ENCODE assay signal across 37 cellular contexts in the genomic region with DNA sequence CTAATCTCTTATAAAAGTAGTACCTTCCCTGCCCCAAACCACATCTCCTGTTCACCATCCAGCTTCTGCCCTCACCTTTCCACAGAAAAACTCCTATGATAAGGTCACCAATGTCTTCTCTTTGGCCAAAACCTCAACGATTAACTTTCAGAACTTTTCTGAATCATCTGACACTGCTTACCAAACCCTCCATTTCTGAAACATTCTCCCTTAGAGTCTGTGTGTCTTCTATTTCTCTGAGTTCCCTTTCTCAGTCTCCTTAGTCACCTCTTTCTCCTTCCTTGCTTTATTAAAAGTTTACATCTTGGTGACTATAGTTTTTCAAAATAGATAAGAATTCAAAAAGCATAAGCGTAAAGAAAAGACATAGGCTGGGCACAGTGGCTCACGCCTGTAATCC.
"Had no signal": no experiment of that assay in that cellular context is flagged by ENCODE, and none has a peak within 500 bp of the region (broad histone marks: within the 10 kb centered on the region; RNA-seq: fewer than 3 reads in every experiment).

No MANE protein-coding gene starts in this region.

- H3K9me3 ChIP-seq: ascending aorta had no signal

- H3K4me1 Mint-ChIP-seq: central memory CD8-positive, alpha-beta T cell had no signal

- H3K4me3 ChIP-seq: ascending aorta, cardiac muscle cell had no signal

- H3K27me3 Mint-ChIP-seq: activated B cell treated with CpG ODN at 0.5 μM for 24 hours; activated CD8-positive, alpha-beta T cell treated with anti-CD3 and anti-CD28 coated beads for 36 hours; activated naive CD8-positive, alpha-beta T cell treated with anti-CD3 and anti-CD28 coated beads, Interleukin-2, amount 50 U/mL, for 24 hours had no signal

- H3K36me3 ChIP-seq: ascending aorta, cardiac muscle cell had no signal

- H3K27ac Mint-ChIP-seq: activated B cell treated with CpG ODN at 0.5 μM for 24 hours; activated CD4-positive, alpha-beta memory T cell treated with anti-CD3 and anti-CD28 coated beads for 36 hours; activated CD4-positive, alpha-beta T cell treated with anti-CD3 and anti-CD28 coated beads, Interleukin-2, amount 10 ng/mL, durations not matched to agents 24 days and 14 days; activated CD8-positive, alpha-beta T cell treated with anti-CD3 and anti-CD28 coated beads for 36 hours; activated naive CD4-positive, alpha-beta T cell treated with anti-CD3 and anti-CD28 coated beads, Interleukin-2, amount 10 ng/mL, durations not matched to agents 7 days and 5 days; activated naive CD4-positive, alpha-beta T cell treated with anti-CD3 and anti-CD28 coated beads, Interleukin-2, amount 50 U/mL, for 24 hours; activated naive CD8-positive, alpha-beta T cell; activated naive CD8-positive, alpha-beta T cell treated with anti-CD3 and anti-CD28 coated beads, Interleukin-2, amount 10 ng/mL, durations not matched to agents 7 days and 5 days; activated naive CD8-positive, alpha-beta T cell treated with anti-CD3 and anti-CD28 coated beads, Interleukin-2, amount 50 U/mL, for 24 hours; activated T-cell treated with anti-CD3 and anti-CD28 coated beads, Interleukin-2, amount 50 U/mL, for 72 hours; activated T-helper 1 cell treated with anti-CD3 and anti-CD28 coated beads, Interleukin-12 subunit alpha, Interleukin-12 subunit beta, Interleukin-2, Interleukin-4 antibody, amounts not matched to agents 30 ng/mL and 10 ng/mL and 1 ng/mL, durations not matched to agents 14 hours and 24 hours and 36 hours; activated T-helper 2 cell treated with anti-CD3 and anti-CD28 coated beads, Interferon-gamma antibody, Interleukin-2, Interleukin-4, amounts not matched to agents 10 μg/mL and 5 μg/mL and 100 μg/mL, durations not matched to agents 14 hours and 24 hours and 36 hours; brain; T-helper 1 cell treated with Interleukin-12 subunit alpha and Interleukin-12 subunit beta and Interleukin-4 antibody, amounts not matched to agents 30 μg/mL and 1 μg/mL, for 36 hours; T-helper 2 cell treated with Interferon-gamma antibody and Interleukin-4, amounts not matched to agents 5 μg/mL and 100 μg/mL, for 36 hours had no signal

- H3K4me3 Mint-ChIP-seq: activated B cell treated with CpG ODN at 0.5 μM for 24 hours; activated CD4-positive, alpha-beta memory T cell treated with anti-CD3 and anti-CD28 coated beads for 36 hours; activated CD4-positive, alpha-beta T cell treated with anti-CD3 and anti-CD28 coated beads, Interleukin-2, amount 10 ng/mL, durations not matched to agents 24 days and 14 days; activated CD8-positive, alpha-beta T cell treated with anti-CD3 and anti-CD28 coated beads for 36 hours; activated naive CD4-positive, alpha-beta T cell treated with anti-CD3 and anti-CD28 coated beads, Interleukin-2, amount 10 ng/mL, durations not matched to agents 7 days and 5 days; activated naive CD4-positive, alpha-beta T cell treated with anti-CD3 and anti-CD28 coated beads, Interleukin-2, amount 50 U/mL, for 24 hours; activated naive CD8-positive, alpha-beta T cell; activated naive CD8-positive, alpha-beta T cell treated with anti-CD3 and anti-CD28 coated beads, Interleukin-2, amount 10 ng/mL, durations not matched to agents 7 days and 5 days; activated naive CD8-positive, alpha-beta T cell treated with anti-CD3 and anti-CD28 coated beads, Interleukin-2, amount 50 U/mL, for 24 hours; activated T-cell treated with anti-CD3 and anti-CD28 coated beads, Interleukin-2, amount 50 U/mL, for 4 hours; activated T-cell treated with anti-CD3 and anti-CD28 coated beads, Interleukin-2, amount 50 U/mL, for 72 hours; activated T-helper 1 cell treated with anti-CD3 and anti-CD28 coated beads, Interleukin-12 subunit alpha, Interleukin-12 subunit beta, Interleukin-2, Interleukin-4 antibody, amounts not matched to agents 30 ng/mL and 10 ng/mL and 1 ng/mL, durations not matched to agents 14 hours and 24 hours and 36 hours; brain; central memory CD8-positive, alpha-beta T cell; T-helper 1 cell treated with Interleukin-12 subunit alpha and Interleukin-12 subunit beta and Interleukin-4 antibody, amounts not matched to agents 30 μg/mL and 1 μg/mL, for 36 hours; T-helper 2 cell treated with Interferon-gamma antibody and Interleukin-4, amounts not matched to agents 5 μg/mL and 100 μg/mL, for 36 hours had no signal

- H3K27me3 ChIP-seq: ascending aorta, cardiac muscle cell had no signal

- H3K36me3 Mint-ChIP-seq: activated CD4-positive, alpha-beta memory T cell treated with anti-CD3 and anti-CD28 coated beads for 36 hours; activated naive CD4-positive, alpha-beta T cell treated with anti-CD3 and anti-CD28 coated beads, Interleukin-2, amount 10 ng/mL, durations not matched to agents 7 days and 5 days; activated naive CD4-positive, alpha-beta T cell treated with anti-CD3 and anti-CD28 coated beads, Interleukin-2, amount 50 U/mL, for 24 hours; activated naive CD8-positive, alpha-beta T cell treated with anti-CD3 and anti-CD28 coated beads, Interleukin-2, amount 10 ng/mL, durations not matched to agents 7 days and 5 days; brain had no signal

- DNase-seq: activated B cell treated with CpG ODN at 0.5 μM for 24 hours; activated CD4-positive, alpha-beta memory T cell treated with anti-CD3 and anti-CD28 coated beads for 36 hours; activated CD4-positive, alpha-beta T cell treated with anti-CD3 and anti-CD28 coated beads for 4 hours; activated CD4-positive, alpha-beta T cell treated with anti-CD3 and anti-CD28 coated beads, Interleukin-2, amount 10 ng/mL, durations not matched to agents 24 days and 14 days; activated CD4-positive, alpha-beta T cell treated with anti-CD3 and anti-CD28 coated beads, Interleukin-2, amount 50 U/mL, for 1 hour; activated CD4-positive, alpha-beta T cell treated with anti-CD3 and anti-CD28 coated beads, Interleukin-2, amount 50 U/mL, for 4 hours; activated CD4-positive, CD25-positive, alpha-beta regulatory T cell treated with anti-CD3 and anti-CD28 coated beads, Interleukin-2, amount 50 U/mL, for 72 hours; activated CD8-positive, alpha-beta memory T cell treated with anti-CD3 and anti-CD28 coated beads, Interleukin-2, amount 50 U/mL, for 4 hours; activated CD8-positive, alpha-beta T cell treated with anti-CD3 and anti-CD28 coated beads for 36 hours; activated effector memory CD4-positive, alpha-beta T cell treated with Interleukin-2 at 50 U/mL for 16 hours; activated gamma-delta T cell; activated naive CD4-positive, alpha-beta T cell treated with anti-CD3 and anti-CD28 coated beads, Interleukin-2, amount 10 ng/mL, durations not matched to agents 7 days and 5 days; activated naive CD4-positive, alpha-beta T cell treated with Interleukin-2 at 50 U/mL for 16 hours; activated naive CD8-positive, alpha-beta T cell treated with anti-CD3 and anti-CD28 coated beads, Interleukin-2, amount 10 ng/mL, durations not matched to agents 7 days and 5 days; activated naive CD8-positive, alpha-beta T cell treated with anti-CD3 and anti-CD28 coated beads, Interleukin-2, amount 50 U/mL, for 24 hours; activated T-cell treated with anti-CD3 and anti-CD28 coated beads for 4 hours; activated T-cell treated with anti-CD3 and anti-CD28 coated beads, Interleukin-2, amount 50 U/mL, for 1 hour; activated T-cell treated with anti-CD3 and anti-CD28 coated beads, Interleukin-2, amount 50 U/mL, for 4 hours; activated T-cell treated with anti-CD3 and anti-CD28 coated beads, Interleukin-2, amount 50 U/mL, for 72 hours; amygdala; anterior cingulate cortex; caudate nucleus; cerebellar nuclear complex; T-helper 1 cell; T-helper 2 cell; T-helper 9 cell had no signal

- H3K27ac ChIP-seq: ascending aorta, cardiac muscle cell, VCaP had no signal

- H3K9me3 Mint-ChIP-seq: activated B cell treated with CpG ODN at 0.5 μM for 24 hours; activated CD4-positive, alpha-beta memory T cell treated with anti-CD3 and anti-CD28 coated beads for 36 hours; activated CD4-positive, alpha-beta T cell treated with anti-CD3 and anti-CD28 coated beads, Interleukin-2, amount 10 ng/mL, durations not matched to agents 24 days and 14 days; activated CD8-positive, alpha-beta T cell treated with anti-CD3 and anti-CD28 coated beads for 36 hours; activated naive CD4-positive, alpha-beta T cell treated with anti-CD3 and anti-CD28 coated beads, Interleukin-2, amount 10 ng/mL, durations not matched to agents 7 days and 5 days; activated naive CD4-positive, alpha-beta T cell treated with anti-CD3 and anti-CD28 coated beads, Interleukin-2, amount 50 U/mL, for 24 hours; activated naive CD8-positive, alpha-beta T cell treated with anti-CD3 and anti-CD28 coated beads, Interleukin-2, amount 10 ng/mL, durations not matched to agents 7 days and 5 days; activated naive CD8-positive, alpha-beta T cell treated with anti-CD3 and anti-CD28 coated beads, Interleukin-2, amount 50 U/mL, for 24 hours; activated T-cell treated with anti-CD3 and anti-CD28 coated beads, Interleukin-2, amount 50 U/mL, for 4 hours; activated T-cell treated with anti-CD3 and anti-CD28 coated beads, Interleukin-2, amount 50 U/mL, for 72 hours; activated T-helper 1 cell treated with anti-CD3 and anti-CD28 coated beads, Interleukin-12 subunit alpha, Interleukin-12 subunit beta, Interleukin-2, Interleukin-4 antibody, amounts not matched to agents 30 ng/mL and 10 ng/mL and 1 ng/mL, durations not matched to agents 14 hours and 24 hours and 36 hours; activated T-helper 2 cell treated with anti-CD3 and anti-CD28 coated beads, Interferon-gamma antibody, Interleukin-2, Interleukin-4, amounts not matched to agents 10 μg/mL and 5 μg/mL and 100 μg/mL, durations not matched to agents 14 hours and 24 hours and 36 hours; brain; central memory CD8-positive, alpha-beta T cell; T-helper 1 cell treated with Interleukin-12 subunit alpha and Interleukin-12 subunit beta and Interleukin-4 antibody, amounts not matched to agents 30 μg/mL and 1 μg/mL, for 36 hours; T-helper 2 cell treated with Interferon-gamma antibody and Interleukin-4, amounts not matched to agents 5 μg/mL and 100 μg/mL, for 36 hours had no signal

- ATAC-seq: activated CD8-positive, alpha-beta T cell treated with anti-CD3 and anti-CD28 coated beads for 36 hours; activated naive CD8-positive, alpha-beta T cell treated with anti-CD3 and anti-CD28 coated beads, Interleukin-2, amount 50 U/mL, for 24 hours; activated T-cell treated with anti-CD3 and anti-CD28 coated beads, Interleukin-2, amount 50 U/mL, for 4 hours; activated T-cell treated with anti-CD3 and anti-CD28 coated beads, Interleukin-2, amount 50 U/mL, for 72 hours had no signal
